In the genomic region with DNA sequence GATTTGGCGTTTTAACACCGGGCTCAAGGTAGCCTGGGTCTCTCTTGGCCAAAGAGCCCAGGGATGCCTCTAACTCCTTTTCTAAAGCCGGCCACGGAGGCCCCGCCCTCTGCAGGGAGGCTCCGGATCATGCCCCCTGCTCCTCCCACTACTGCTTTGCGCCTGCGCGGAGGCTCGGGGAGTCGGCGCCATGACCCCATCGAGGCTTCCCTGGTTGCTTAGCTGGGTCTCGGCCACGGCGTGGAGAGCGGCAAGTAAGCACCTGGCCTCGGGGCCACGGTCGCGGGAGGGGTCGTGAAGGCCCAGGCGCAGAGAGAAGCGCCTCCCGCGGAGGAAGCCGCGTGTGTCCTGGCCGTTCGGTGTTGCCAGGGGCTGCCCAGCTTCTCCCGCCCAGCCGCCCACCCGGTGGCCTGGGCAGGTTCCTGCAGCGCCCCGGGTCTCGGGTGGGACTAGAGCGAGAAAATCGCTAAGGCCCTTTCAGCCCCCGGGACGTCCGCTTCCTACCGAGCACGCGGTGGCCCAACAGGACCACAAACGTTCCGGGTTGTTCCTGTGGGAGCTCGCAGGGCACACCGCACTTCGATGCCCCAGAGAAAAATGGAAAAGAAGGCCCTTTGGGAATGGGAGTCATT, we compare ENCODE assay signal across 1 cellular context.
TF ChIP-seq lines count a peak whose summit lies in the region.

A gene (plus strand): TSS at position 180 of the 632 bp plus-strand sequence. CDS start 11 bp downstream, at position 191.

TF ChIP-seq in K562, 482 proteins besides CTCF, POLR2A, EP300 and RAD21 (continued from another document and continues in another):
- TF ChIP-seq, protein P1, sequence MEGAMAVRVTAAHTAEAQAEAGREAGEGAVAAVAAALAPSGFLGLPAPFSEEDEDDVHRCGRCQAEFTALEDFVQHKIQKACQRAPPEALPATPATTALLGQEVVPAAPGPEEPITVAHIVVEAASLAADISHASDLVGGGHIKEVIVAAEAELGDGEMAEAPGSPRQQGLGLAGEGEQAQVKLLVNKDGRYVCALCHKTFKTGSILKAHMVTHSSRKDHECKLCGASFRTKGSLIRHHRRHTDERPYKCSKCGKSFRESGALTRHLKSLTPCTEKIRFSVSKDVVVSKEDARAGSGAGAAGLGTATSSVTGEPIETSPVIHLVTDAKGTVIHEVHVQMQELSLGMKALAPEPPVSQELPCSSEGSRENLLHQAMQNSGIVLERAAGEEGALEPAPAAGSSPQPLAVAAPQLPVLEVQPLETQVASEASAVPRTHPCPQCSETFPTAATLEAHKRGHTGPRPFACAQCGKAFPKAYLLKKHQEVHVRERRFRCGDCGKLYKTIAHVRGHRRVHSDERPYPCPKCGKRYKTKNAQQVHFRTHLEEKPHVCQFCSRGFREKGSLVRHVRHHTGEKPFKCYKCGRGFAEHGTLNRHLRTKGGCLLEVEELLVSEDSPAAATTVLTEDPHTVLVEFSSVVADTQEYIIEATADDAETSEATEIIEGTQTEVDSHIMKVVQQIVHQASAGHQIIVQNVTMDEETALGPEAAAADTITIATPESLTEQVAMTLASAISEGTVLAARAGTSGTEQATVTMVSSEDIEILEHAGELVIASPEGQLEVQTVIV (CRISPR knock-in tag; IDR thresholded peaks at IDR 0.05; ENCODE audit: borderline replicate concordance): no peak
- no peak for TF ChIP-seq ZNF699 (CRISPR knock-in tag; IDR thresholded peaks at IDR 0.05; ENCODE audit: insufficient replicate concordance)
- TF ChIP-seq NR2C1 (IDR thresholded peaks at IDR 0.05): no peak
- TF ChIP-seq NR2C1 (tag; IDR thresholded peaks at IDR 0.05): peak; percentile 27; the same call in 1 of the 2 replicates
- no peak for TF ChIP-seq PHTF2 (CRISPR knock-in tag; IDR thresholded peaks at IDR 0.05)
- TF ChIP-seq, protein P2, sequence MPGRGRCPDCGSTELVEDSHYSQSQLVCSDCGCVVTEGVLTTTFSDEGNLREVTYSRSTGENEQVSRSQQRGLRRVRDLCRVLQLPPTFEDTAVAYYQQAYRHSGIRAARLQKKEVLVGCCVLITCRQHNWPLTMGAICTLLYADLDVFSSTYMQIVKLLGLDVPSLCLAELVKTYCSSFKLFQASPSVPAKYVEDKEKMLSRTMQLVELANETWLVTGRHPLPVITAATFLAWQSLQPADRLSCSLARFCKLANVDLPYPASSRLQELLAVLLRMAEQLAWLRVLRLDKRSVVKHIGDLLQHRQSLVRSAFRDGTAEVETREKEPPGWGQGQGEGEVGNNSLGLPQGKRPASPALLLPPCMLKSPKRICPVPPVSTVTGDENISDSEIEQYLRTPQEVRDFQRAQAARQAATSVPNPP (IDR thresholded peaks at IDR 0.05; ENCODE audit: borderline replicate concordance, insufficient read depth, insufficient read length): no peak
- no peak for TF ChIP-seq HDAC3 (IDR thresholded peaks at IDR 0.05; ENCODE audit: borderline replicate concordance, partially characterized antibody)
- TF ChIP-seq, protein P3, sequence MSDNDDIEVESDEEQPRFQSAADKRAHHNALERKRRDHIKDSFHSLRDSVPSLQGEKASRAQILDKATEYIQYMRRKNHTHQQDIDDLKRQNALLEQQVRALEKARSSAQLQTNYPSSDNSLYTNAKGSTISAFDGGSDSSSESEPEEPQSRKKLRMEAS (CRISPR knock-in tag; IDR thresholded peaks at IDR 0.05): peak; percentile 62
- TF ChIP-seq, protein P4, sequence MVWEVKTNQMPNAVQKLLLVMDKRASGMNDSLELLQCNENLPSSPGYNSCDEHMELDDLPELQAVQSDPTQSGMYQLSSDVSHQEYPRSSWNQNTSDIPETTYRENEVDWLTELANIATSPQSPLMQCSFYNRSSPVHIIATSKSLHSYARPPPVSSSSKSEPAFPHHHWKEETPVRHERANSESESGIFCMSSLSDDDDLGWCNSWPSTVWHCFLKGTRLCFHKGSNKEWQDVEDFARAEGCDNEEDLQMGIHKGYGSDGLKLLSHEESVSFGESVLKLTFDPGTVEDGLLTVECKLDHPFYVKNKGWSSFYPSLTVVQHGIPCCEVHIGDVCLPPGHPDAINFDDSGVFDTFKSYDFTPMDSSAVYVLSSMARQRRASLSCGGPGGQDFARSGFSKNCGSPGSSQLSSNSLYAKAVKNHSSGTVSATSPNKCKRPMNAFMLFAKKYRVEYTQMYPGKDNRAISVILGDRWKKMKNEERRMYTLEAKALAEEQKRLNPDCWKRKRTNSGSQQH (CRISPR knock-in tag; IDR thresholded peaks at IDR 0.05): no peak
- no peak for TF ChIP-seq ZNF695 (CRISPR knock-in tag; IDR thresholded peaks at IDR 0.05)
- no peak for TF ChIP-seq TCF7L2 (IDR thresholded peaks at IDR 0.05; ENCODE audit: low read depth, low read length)
- TF ChIP-seq TAF7 (tag; IDR thresholded peaks at IDR 0.05): no peak
- no peak for TF ChIP-seq XRCC4 (IDR thresholded peaks at IDR 0.05; ENCODE audit: extremely low read depth, insufficient read depth, insufficient read length)
- no peak for TF ChIP-seq HNRNPUL1 (IDR thresholded peaks at IDR 0.05; ENCODE audit: low read length)
- no peak for TF ChIP-seq JUNB (CRISPR knock-in tag; conservative IDR thresholded peaks at IDR 0.05)
- TF ChIP-seq, protein P5, sequence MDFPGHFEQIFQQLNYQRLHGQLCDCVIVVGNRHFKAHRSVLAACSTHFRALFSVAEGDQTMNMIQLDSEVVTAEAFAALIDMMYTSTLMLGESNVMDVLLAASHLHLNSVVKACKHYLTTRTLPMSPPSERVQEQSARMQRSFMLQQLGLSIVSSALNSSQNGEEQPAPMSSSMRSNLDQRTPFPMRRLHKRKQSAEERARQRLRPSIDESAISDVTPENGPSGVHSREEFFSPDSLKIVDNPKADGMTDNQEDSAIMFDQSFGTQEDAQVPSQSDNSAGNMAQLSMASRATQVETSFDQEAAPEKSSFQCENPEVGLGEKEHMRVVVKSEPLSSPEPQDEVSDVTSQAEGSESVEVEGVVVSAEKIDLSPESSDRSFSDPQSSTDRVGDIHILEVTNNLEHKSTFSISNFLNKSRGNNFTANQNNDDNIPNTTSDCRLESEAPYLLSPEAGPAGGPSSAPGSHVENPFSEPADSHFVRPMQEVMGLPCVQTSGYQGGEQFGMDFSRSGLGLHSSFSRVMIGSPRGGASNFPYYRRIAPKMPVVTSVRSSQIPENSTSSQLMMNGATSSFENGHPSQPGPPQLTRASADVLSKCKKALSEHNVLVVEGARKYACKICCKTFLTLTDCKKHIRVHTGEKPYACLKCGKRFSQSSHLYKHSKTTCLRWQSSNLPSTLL (IDR thresholded peaks at IDR 0.05): no peak
- no peak for TF ChIP-seq ZEB2 (IDR thresholded peaks at IDR 0.05)
- TF ChIP-seq SAFB2 (IDR thresholded peaks at IDR 0.05; ENCODE audit: borderline replicate concordance, low read depth, low read length, severe bottlenecking): no peak
- TF ChIP-seq NFIX (CRISPR knock-in tag; IDR thresholded peaks at IDR 0.05; ENCODE audit: low read depth): no peak
- no peak for TF ChIP-seq BRD4 (IDR thresholded peaks at IDR 0.05)
- TF ChIP-seq MECOM (CRISPR knock-in tag; IDR thresholded peaks at IDR 0.05): no peak
- no peak for TF ChIP-seq ZNF780A (CRISPR knock-in tag; IDR thresholded peaks at IDR 0.05)
- TF ChIP-seq, protein P6, sequence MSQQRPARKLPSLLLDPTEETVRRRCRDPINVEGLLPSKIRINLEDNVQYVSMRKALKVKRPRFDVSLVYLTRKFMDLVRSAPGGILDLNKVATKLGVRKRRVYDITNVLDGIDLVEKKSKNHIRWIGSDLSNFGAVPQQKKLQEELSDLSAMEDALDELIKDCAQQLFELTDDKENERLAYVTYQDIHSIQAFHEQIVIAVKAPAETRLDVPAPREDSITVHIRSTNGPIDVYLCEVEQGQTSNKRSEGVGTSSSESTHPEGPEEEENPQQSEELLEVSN (IDR thresholded peaks at IDR 0.05; ENCODE audit: borderline replicate concordance in 1 of 2, extremely low read depth in 1 of 2, insufficient read depth in 1 of 2, insufficient read length in 1 of 2, low read depth in 1 of 2, low read length in 1 of 2, poor library complexity in 1 of 2, severe bottlenecking in 1 of 2): peak; percentile 83
- TF ChIP-seq, protein P7, sequence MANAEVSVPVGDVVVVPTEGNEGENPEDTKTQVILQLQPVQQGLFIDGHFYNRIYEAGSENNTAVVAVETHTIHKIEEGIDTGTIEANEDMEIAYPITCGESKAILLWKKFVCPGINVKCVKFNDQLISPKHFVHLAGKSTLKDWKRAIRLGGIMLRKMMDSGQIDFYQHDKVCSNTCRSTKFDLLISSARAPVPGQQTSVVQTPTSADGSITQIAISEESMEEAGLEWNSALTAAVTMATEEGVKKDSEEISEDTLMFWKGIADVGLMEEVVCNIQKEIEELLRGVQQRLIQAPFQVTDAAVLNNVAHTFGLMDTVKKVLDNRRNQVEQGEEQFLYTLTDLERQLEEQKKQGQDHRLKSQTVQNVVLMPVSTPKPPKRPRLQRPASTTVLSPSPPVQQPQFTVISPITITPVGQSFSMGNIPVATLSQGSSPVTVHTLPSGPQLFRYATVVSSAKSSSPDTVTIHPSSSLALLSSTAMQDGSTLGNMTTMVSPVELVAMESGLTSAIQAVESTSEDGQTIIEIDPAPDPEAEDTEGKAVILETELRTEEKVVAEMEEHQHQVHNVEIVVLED (CRISPR knock-in tag; IDR thresholded peaks at IDR 0.05): no peak
- TF ChIP-seq ZNF224 (CRISPR knock-in tag; IDR thresholded peaks at IDR 0.05): peak; percentile 31; the same call in 1 of the 2 replicates
- no peak for TF ChIP-seq NCOA1 (IDR thresholded peaks at IDR 0.05; ENCODE audit: low read depth)
- TF ChIP-seq SOX6 (IDR thresholded peaks at IDR 0.05): no peak
- no peak for TF ChIP-seq NCOA2 (IDR thresholded peaks at IDR 0.05; ENCODE audit: partially characterized antibody in 2 of 2)
- TF ChIP-seq HCFC1 (IDR thresholded peaks at IDR 0.05; ENCODE audit: low read depth, low read length): no peak
- TF ChIP-seq MXI1 (IDR thresholded peaks at IDR 0.05; ENCODE audit: low read depth, low read length): no peak
- no peak for TF ChIP-seq ZNF354B (CRISPR knock-in tag; IDR thresholded peaks at IDR 0.05)
- no peak for TF ChIP-seq ELF1 (tag; IDR thresholded peaks at IDR 0.05)
- peak; percentile 85 for TF ChIP-seq EP400 (IDR thresholded peaks at IDR 0.05)
- TF ChIP-seq GATA2 (CRISPR knock-in tag; IDR thresholded peaks at IDR 0.05): no peak
- TF ChIP-seq CBX2 (IDR thresholded peaks at IDR 0.05; ENCODE audit: insufficient read depth, low read length, poor library complexity, severe bottlenecking): no peak
- TF ChIP-seq, protein P8, sequence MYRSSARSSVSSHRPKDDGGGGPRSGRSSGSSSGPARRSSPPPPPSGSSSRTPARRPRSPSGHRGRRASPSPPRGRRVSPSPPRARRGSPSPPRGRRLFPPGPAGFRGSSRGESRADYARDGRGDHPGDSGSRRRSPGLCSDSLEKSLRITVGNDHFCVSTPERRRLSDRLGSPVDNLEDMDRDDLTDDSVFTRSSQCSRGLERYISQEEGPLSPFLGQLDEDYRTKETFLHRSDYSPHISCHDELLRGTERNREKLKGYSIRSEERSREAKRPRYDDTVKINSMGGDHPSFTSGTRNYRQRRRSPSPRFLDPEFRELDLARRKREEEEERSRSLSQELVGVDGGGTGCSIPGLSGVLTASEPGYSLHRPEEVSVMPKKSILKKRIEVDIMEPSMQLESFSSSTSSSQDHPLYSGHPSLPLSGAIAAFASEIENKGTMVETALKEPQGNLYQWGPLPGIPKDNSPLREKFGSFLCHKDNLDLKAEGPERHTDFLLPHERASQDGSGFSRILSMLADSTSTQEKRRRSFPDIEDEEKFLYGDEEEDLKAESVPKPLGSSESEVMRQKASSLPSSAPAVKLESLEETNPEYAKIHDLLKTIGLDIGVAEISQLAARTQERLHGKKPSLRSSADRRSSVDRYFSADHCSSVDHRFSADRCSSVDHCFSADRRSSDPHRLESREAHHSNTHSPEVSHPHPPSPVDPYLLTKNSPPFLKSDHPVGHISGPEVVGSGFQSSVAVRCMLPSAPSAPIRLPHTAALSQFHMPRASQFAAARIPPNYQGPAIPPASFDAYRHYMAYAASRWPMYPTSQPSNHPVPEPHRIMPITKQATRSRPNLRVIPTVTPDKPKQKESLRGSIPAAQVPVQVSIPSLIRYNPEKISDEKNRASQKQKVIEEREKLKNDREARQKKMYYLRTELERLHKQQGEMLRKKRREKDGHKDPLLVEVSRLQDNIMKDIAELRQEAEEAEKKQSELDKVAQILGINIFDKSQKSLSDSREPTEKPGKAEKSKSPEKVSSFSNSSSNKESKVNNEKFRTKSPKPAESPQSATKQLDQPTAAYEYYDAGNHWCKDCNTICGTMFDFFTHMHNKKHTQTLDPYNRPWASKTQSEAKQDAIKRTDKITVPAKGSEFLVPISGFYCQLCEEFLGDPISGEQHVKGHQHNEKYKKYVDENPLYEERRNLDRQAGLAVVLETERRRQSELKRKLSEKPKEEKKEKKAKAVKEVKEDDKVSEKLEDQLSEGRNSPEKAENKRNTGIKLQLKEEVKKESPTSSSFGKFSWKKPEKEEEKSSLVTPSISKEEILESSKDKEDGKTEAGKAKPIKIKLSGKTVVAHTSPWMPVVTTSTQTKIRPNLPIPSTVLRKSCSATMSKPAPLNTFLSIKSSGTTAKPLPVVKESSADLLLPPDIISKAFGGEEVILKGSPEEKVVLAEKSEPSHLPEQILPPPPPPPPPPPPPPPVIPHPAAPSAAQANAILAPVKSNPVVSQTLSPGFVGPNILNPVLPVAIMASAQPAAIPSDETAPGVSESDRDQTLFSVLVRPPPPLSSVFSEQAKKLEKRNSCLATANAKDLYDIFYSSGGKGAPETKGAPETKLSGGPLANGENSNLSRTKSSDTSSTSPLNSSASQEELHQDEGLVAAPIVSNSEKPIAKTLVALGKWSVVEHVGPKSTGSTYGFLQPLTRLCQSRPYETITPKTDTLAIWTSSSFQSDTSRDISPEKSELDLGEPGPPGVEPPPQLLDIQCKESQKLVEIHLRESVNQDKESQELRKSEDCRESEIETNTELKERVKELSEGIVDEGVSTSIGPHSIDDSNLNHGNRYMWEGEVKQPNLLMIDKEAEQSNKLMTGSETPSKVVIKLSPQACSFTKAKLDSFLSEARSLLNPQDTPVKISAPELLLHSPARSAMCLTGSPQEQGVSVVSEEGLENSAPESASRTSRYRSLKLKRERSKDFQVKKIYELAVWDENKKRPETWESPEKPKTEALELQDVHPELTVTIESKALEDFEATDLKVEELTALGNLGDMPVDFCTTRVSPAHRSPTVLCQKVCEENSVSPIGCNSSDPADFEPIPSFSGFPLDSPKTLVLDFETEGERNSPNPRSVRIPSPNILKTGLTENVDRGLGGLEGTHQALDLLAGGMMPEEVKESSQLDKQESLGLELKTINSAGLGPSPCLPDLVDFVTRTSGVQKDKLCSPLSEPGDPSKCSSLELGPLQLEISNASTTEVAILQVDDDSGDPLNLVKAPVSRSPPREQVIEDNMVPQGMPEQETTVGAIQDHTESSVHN (IDR thresholded peaks at IDR 0.05; ENCODE audit: borderline replicate concordance in 1 of 2, low read depth in 1 of 2): no peak
- TF ChIP-seq CBFA2T3 (IDR thresholded peaks at IDR 0.05): no peak
- no peak for TF ChIP-seq PCBP2 (IDR thresholded peaks at IDR 0.05; ENCODE audit: low read depth, low read length, poor library complexity, severe bottlenecking)
- TF ChIP-seq, protein P9, sequence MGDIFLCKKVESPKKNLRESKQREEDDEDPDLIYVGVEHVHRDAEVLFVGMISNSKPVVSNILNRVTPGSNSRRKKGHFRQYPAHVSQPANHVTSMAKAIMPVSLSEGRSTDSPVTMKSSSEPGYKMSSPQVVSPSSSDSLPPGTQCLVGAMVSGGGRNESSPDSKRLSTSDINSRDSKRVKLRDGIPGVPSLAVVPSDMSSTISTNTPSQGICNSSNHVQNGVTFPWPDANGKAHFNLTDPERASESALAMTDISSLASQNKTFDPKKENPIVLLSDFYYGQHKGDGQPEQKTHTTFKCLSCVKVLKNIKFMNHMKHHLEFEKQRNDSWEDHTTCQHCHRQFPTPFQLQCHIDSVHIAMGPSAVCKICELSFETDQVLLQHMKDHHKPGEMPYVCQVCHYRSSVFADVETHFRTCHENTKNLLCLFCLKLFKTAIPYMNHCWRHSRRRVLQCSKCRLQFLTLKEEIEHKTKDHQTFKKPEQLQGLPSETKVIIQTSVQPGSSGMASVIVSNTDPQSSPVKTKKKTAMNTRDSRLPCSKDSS (IDR thresholded peaks at IDR 0.05; ENCODE audit: low read depth, partially characterized antibody): no peak
